4 cellular contexts compared by ENCODE assay signal in genomic region chr22:32493551-32493950, GRCh38. TPM values are rescaled to one million over a fixed set of nuclear protein-coding genes. Genes with fewer than 3 reads are reported as not detected.
"Had no signal": no experiment of that assay in that cellular context is flagged by ENCODE, and none has a peak within 500 bp of the region (broad histone marks: within the 10 kb centered on the region; RNA-seq: fewer than 3 reads in every experiment).

No MANE protein-coding gene starts in this region.

- ATAC-seq: GM12878 had no signal

- DNase-seq: GDM1, GF-D8 had no signal

RNA-seq across cellular contexts. Expression of gene BPIFC, which starts 29.3 kb away (rescaled TPM):
- total RNA-seq: G401, GM12878 had no signal
